22 cellular contexts compared by ENCODE assay signal in genomic region chr5:147956064-147956841, GRCh38. TPM values are rescaled to one million over a fixed set of nuclear protein-coding genes. Genes with fewer than 3 reads are reported as not detected.
"Had no signal": no experiment of that assay in that cellular context is flagged by ENCODE, and none has a peak within 500 bp of the region (broad histone marks: within the 10 kb centered on the region; RNA-seq: fewer than 3 reads in every experiment).

No MANE protein-coding gene starts in this region.

- H3K4me3 ChIP-seq: adrenal gland, coronary artery, tibial nerve, uterus had no signal

- H3K9me3 ChIP-seq: adrenal gland, neutrophil, tibial nerve, uterus had no signal

- ATAC-seq: left ventricle myocardium superior; naive thymus-derived CD8-positive, alpha-beta T cell; T-cell had no signal

- DNase-seq: activated CD4-positive, alpha-beta T cell treated with anti-CD3 and anti-CD28 coated beads for 1 hour; activated CD4-positive, alpha-beta T cell treated with anti-CD3 and anti-CD28 coated beads, Interleukin-2, amount 50 U/mL, for 4 hours; activated naive CD4-positive, alpha-beta T cell treated with anti-CD3 and anti-CD28 coated beads, Interleukin-2, amount 50 U/mL, for 16 hours; adrenal gland; effector CD8-positive, alpha-beta T cell; left ventricle myocardium superior; mesenchymal stem cell; naive thymus-derived CD8-positive, alpha-beta T cell; retina; stimulated activated CD4-positive, alpha-beta T cell treated with anti-CD3 and anti-CD28 coated beads, Interleukin-15, amount 100 ng/mL, for 24 hours; stimulated activated CD4-positive, alpha-beta T cell treated with anti-CD3 and anti-CD28 coated beads, Interleukin-4, amount 100 ng/mL, for 1 hour; stimulated activated naive CD4-positive, alpha-beta T cell; substantia nigra; T-cell; T-helper 9 cell; uterus had no signal

- H3K4me1 ChIP-seq: adrenal gland, tibial nerve, uterus had no signal

- H3K36me3 ChIP-seq: adrenal gland, neutrophil, tibial nerve, uterus had no signal

- H3K27ac ChIP-seq: adrenal gland, coronary artery, neutrophil, tibial nerve, uterus had no signal

- H3K27me3 ChIP-seq: adrenal gland, neutrophil, tibial nerve, uterus had no signal

RNA-seq across cellular contexts. Expression of gene C5orf46, which starts 49.9 kb away (rescaled TPM):
- total RNA-seq: activated T-helper 2 cell treated with anti-CD3 and anti-CD28 coated beads, Interferon-gamma antibody, Interleukin-2, Interleukin-4, amounts not matched to agents 10 μg/mL and 5 μg/mL and 100 μg/mL, durations not matched to agents 14 hours and 24 hours and 36 hours; adrenal gland; mucosa of gallbladder; naive thymus-derived CD8-positive, alpha-beta T cell; skeletal muscle tissue; T-cell; tibial nerve; uterus had no signal
- polyA plus RNA-seq: adrenal gland; naive thymus-derived CD8-positive, alpha-beta T cell had no signal
